In the genomic region with DNA sequence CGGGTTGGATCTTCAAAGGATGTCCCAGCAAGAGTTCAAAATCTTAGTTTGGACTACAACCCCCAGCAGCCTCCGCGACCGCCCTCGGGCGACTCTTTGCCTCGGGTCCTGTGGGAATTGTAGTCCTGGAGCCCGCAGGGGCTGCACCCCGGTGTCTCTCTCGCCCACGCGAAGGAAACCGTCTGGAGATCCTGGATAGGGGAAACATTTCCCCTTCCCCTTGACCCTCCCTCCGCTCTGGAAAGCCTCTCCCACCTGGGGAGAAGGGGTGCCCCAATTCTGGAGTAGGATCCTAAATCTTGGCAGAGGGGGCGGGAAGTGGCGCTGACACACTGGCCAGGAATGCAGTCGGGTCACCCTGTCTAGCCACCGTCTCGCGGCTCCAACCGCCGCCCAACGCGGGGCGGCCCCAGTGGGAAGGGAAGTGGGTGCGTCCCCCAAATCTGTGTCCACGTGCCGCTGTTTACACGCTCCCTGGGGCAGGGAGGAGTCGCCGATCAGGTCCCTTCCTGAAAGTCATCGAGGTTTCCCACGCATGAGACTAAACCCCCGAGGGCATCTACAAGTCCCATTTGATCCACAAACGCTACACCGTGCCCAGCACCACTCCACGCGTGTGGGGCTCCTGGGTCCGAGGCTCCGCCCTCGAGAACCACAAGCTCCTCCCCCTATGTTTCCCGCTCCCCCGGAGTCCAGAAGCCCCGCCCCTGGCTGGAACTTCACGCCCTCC, we compare ENCODE assay signal across 8 cellular contexts. TPM values are rescaled to one million over a fixed set of nuclear protein-coding genes. Genes with fewer than 3 reads are reported as not detected.
DNase-seq lines count a peak whose midpoint lies in the region; ATAC-seq and TF ChIP-seq lines count a peak whose summit lies in the region.

No MANE protein-coding gene starts in this region.

- TF ChIP-seq RAD21 in neural cell (conservative IDR thresholded peaks at IDR 0.05) = no peak

- H3F3A ChIP-seq in DOHH2 (ENCODE audit: control insufficient read depth, insufficient read depth) (peaks cover 12% of the 10 kb centered on the region; the same call in 1 of the 2 replicates), neural cell (ENCODE audit: insufficient read depth, low read length, poor library complexity, severe bottlenecking) (no peaks in the 10 kb centered on the region)

- peak overlapping the region; percentile 95 for H3K4me3 ChIP-seq in DOHH2 (ENCODE audit: low read length)
- peak overlapping the region; percentile 95 for H3K4me3 ChIP-seq in fibroblast of the aortic adventitia (ENCODE audit: low read depth, low read length)
- peak overlapping the region; percentile 81 for H3K4me3 ChIP-seq in neural cell (ENCODE audit: low read length)

- no peak for TF ChIP-seq EP300 in neural cell (conservative IDR thresholded peaks at IDR 0.05; ENCODE audit: poor library complexity, severe bottlenecking)

- H3K36me3 ChIP-seq in DOHH2 (ENCODE audit: control insufficient read depth, low read length) = peaks cover 20% of the 10 kb centered on the region
- H3K36me3 ChIP-seq in KOPT-K1 (ENCODE audit: insufficient read depth, low read length) = peaks cover 19% of the 10 kb centered on the region; the same call in 1 of the 2 replicates
- H3K36me3 ChIP-seq in neural cell (ENCODE audit: insufficient read depth, low read length) = no peaks in the 10 kb centered on the region

- CTCF ChIA-PET in RWPE1 (lab: Yijun Ruan, JAX) = interaction anchor here (1.1 kb wide), 1 partner anchor 33 kb away, joined by 6 read pairs; no protein-coding TSS in a partner anchor

- H3K4me2 ChIP-seq in DOHH2 (ENCODE audit: low read length) (peak overlapping the region; percentile 91), neural cell (ENCODE audit: low read length) (peak overlapping the region; percentile 79)

- peaks cover 32% of the 10 kb centered on the region for H3K27me3 Mint-ChIP-seq in stimulated activated naive CD8-positive, alpha-beta T cell treated with anti-CD3 and anti-CD28 coated beads, Interleukin-15, Interleukin-2, amounts not matched to agents 100 ng/mL and 50 ng/mL, for 24 hours

- peaks cover 42% of the 10 kb centered on the region for H3K4me1 Mint-ChIP-seq in stimulated activated naive CD8-positive, alpha-beta T cell treated with anti-CD3 and anti-CD28 coated beads, Interleukin-15, Interleukin-2, amounts not matched to agents 100 ng/mL and 50 ng/mL, for 24 hours (ENCODE audit: low read depth)

- peaks cover 12% of the 10 kb centered on the region for H3K27me3 ChIP-seq in DOHH2 (ENCODE audit: control insufficient read depth, low read length)
- peaks cover 40% of the 10 kb centered on the region for H3K27me3 ChIP-seq in neural cell (ENCODE audit: insufficient read depth, low read depth, low read length)

- no peaks in the 10 kb centered on the region for H4K20me1 ChIP-seq in DOHH2 (ENCODE audit: control insufficient read depth, insufficient read depth, low read depth, low read length)
- H4K20me1 ChIP-seq in neural cell (ENCODE audit: insufficient read depth) = no peaks in the 10 kb centered on the region

- POLR2A ChIA-PET in RWPE1 (lab: Yijun Ruan, JAX; ENCODE audit: low non-redundant PET) = interaction anchor here (0.5 kb wide), 1 partner anchor 42 kb away, joined by 4 read pairs; no protein-coding TSS in a partner anchor

- TF ChIP-seq CTCF in DOHH2 (IDR thresholded peaks at IDR 0.05; ENCODE audit: low read depth, low read length, poor library complexity, severe bottlenecking) (no peak), RWPE1 (conservative IDR thresholded peaks at IDR 0.05; ENCODE audit: low read depth) (no peak), fibroblast of the aortic adventitia (IDR thresholded peaks at IDR 0.05; ENCODE audit: insufficient read depth, low read length) (no peak), neural cell (IDR thresholded peaks at IDR 0.05; ENCODE audit: poor library complexity, severe bottlenecking) (no peak)

- DNase-seq in RWPE1 (ENCODE audit: low spot score) = peak; percentile 92
- peak; percentile 71 for DNase-seq in activated T-helper 9 cell treated with anti-CD3 and anti-CD28 coated beads, Interleukin-2, amount 50 U/mL, for 16 hours (ENCODE audit: low read depth)
- DNase-seq in fibroblast of the aortic adventitia (ENCODE audit: low read depth) = peak; percentile 90

- no peaks in the 10 kb centered on the region for H3K9me3 Mint-ChIP-seq in stimulated activated naive CD8-positive, alpha-beta T cell treated with anti-CD3 and anti-CD28 coated beads, Interleukin-15, Interleukin-2, amounts not matched to agents 100 ng/mL and 50 ng/mL, for 24 hours

- peak overlapping the region; percentile 83 for H3K27ac ChIP-seq in DOHH2 (ENCODE audit: low read depth, low read length)
- H3K27ac ChIP-seq in KOPT-K1 (ENCODE audit: low read depth, low read length, poor library complexity, severe bottlenecking) = peak overlapping the region; percentile 86
- peak overlapping the region; percentile 98 for H3K27ac ChIP-seq in RWPE1
- peak overlapping the region; percentile 88 for H3K27ac ChIP-seq in neural cell (ENCODE audit: low read length)

- H3K4me3 Mint-ChIP-seq in stimulated activated naive CD8-positive, alpha-beta T cell treated with anti-CD3 and anti-CD28 coated beads, Interleukin-15, Interleukin-2, amounts not matched to agents 100 ng/mL and 50 ng/mL, for 24 hours = peak overlapping the region; percentile 99

- peak overlapping the region; percentile 95 for H3K27ac Mint-ChIP-seq in stimulated activated naive CD8-positive, alpha-beta T cell treated with anti-CD3 and anti-CD28 coated beads, Interleukin-15, Interleukin-2, amounts not matched to agents 100 ng/mL and 50 ng/mL, for 24 hours

- peaks cover 52% of the 10 kb centered on the region for H3K4me1 ChIP-seq in DOHH2 (ENCODE audit: control insufficient read depth, low read length)

- no peaks in the 10 kb centered on the region for H3K9me2 ChIP-seq in DOHH2 (replicated peaks; ENCODE audit: control insufficient read depth, low read length)
- H3K9me2 ChIP-seq in neural cell (ENCODE audit: insufficient read depth, low read length) = no peaks in the 10 kb centered on the region

- peaks cover 20% of the 10 kb centered on the region for H3K36me3 Mint-ChIP-seq in stimulated activated naive CD8-positive, alpha-beta T cell treated with anti-CD3 and anti-CD28 coated beads, Interleukin-15, Interleukin-2, amounts not matched to agents 100 ng/mL and 50 ng/mL, for 24 hours (ENCODE audit: low read depth)

- H3K79me2 ChIP-seq in DOHH2 (ENCODE audit: control insufficient read depth, low read length) (peaks cover 31% of the 10 kb centered on the region), neural cell (replicated peaks; ENCODE audit: insufficient read depth, low read length) (no peaks in the 10 kb centered on the region)

- ATAC-seq in GM21737 (IDR thresholded peaks at IDR 0.05; ENCODE audit: unreplicated experiment) = peak; percentile 36

- peak overlapping the region; percentile 63 for H2AFZ ChIP-seq in neural cell (ENCODE audit: low read depth, low read length)

- H3K9me3 ChIP-seq in DOHH2 (ENCODE audit: control insufficient read depth, insufficient read depth, low read length) = no peaks in the 10 kb centered on the region
- H3K9me3 ChIP-seq in KOPT-K1 (ENCODE audit: insufficient read depth, low read length, poor library complexity, severe bottlenecking) = no peaks in the 10 kb centered on the region
- H3K9me3 ChIP-seq in neural cell (ENCODE audit: low read length) = no peaks in the 10 kb centered on the region

- H3K9ac ChIP-seq in neural cell (ENCODE audit: low read length) = peak overlapping the region; percentile 88

TF ChIP-seq in neural cell, 6 proteins besides CTCF, POLR2A, EP300 and RAD21:
- TF ChIP-seq EZH2 (IDR thresholded peaks at IDR 0.05; ENCODE audit: borderline replicate concordance, insufficient read depth, low read length, poor library complexity, severe bottlenecking) (no peak), MXI1 (conservative IDR thresholded peaks at IDR 0.05; ENCODE audit: poor library complexity, severe bottlenecking) (peak; percentile 33)
TF ChIP-seq in neural cell: peak in this region for 1.

RNA-seq across cellular contexts. Expression of a gene that starts 0.7 kb away (rescaled TPM):
- total RNA-seq in fibroblast of the aortic adventitia (ENCODE audit: low replicate concordance) = 1.3 and 2.8 TPM in 2 replicates
- 0.74 TPM in 1 of 2 replicates, not detected in the other for polyA plus RNA-seq in neural cell
- polyA minus RNA-seq in neural cell = not detected in 2 replicates

RNA-seq across cellular contexts. Expression of a gene that starts 0.8 kb away (rescaled TPM):
- 3.0 and 5.7 TPM in 2 replicates for total RNA-seq in fibroblast of the aortic adventitia (ENCODE audit: low replicate concordance)
- 2.3 and 2.4 TPM in 2 replicates for polyA plus RNA-seq in neural cell
- polyA minus RNA-seq in neural cell = 1.7 and 2.2 TPM in 2 replicates

RNA-seq across cellular contexts. Expression of a gene that starts 18.1 kb away (rescaled TPM):
- total RNA-seq in fibroblast of the aortic adventitia (ENCODE audit: low replicate concordance) = 109 and 111 TPM in 2 replicates
- polyA plus RNA-seq in neural cell = 69.2 and 80.8 TPM in 2 replicates
- 32.4 and 36.9 TPM in 2 replicates for polyA minus RNA-seq in neural cell

RNA-seq across cellular contexts. Expression of a gene that starts 35.2 kb away (rescaled TPM):
- total RNA-seq in fibroblast of the aortic adventitia (ENCODE audit: low replicate concordance) = 22.3 and 34.8 TPM in 2 replicates
- polyA plus RNA-seq in neural cell = 28.8 and 39.0 TPM in 2 replicates
- polyA minus RNA-seq in neural cell = 31.6 and 39.0 TPM in 2 replicates

Comparison
In these comparisons a context has a peak if more than half of its experiments do, and no peak if none do; other contexts are left out.
1. Peak in every context shown above with its lines: DNase-seq, ATAC-seq, H3K4me3 ChIP-seq and H3K27ac ChIP-seq.